Comparison of ENCODE assay signal across 15 cellular contexts in genomic region chr16:75443301-75443700, GRCh38. TPM values are rescaled to one million over a fixed set of nuclear protein-coding genes. Genes with fewer than 3 reads are reported as not detected.
A peak's percentile ranks its signal among the peaks of the same experiment; 100 is the strongest.
DNase-seq lines count a peak whose midpoint lies in the region; ATAC-seq and TF ChIP-seq lines count a peak whose summit lies in the region.
"Had no signal": no experiment of that assay in that cellular context is flagged by ENCODE, and none has a peak within 500 bp of the region (broad histone marks: within the 10 kb centered on the region; RNA-seq: fewer than 3 reads in every experiment).

No MANE protein-coding gene starts in this region.

- H3K9ac ChIP-seq in GM23248, result no peak overlapping the region

- ATAC-seq in sciatic nerve, result no peak
- ATAC-seq: GM12878 had no signal

- H3K79me2 ChIP-seq in GM23248 (ENCODE audit: insufficient read depth), result peaks cover 8% of the 10 kb centered on the region; the same call in 1 of the 2 replicates

- no peak overlapping the region for H3K27ac ChIP-seq in GM23248
- H3K27ac ChIP-seq: C4-2B had no signal

- no peaks in the 10 kb centered on the region for H3F3A ChIP-seq in GM23248 (ENCODE audit: insufficient read depth)

- in situ Hi-C loops in GM23248 (cut with MboI), result no loop called here

- H3K4me3 ChIP-seq in GM23248, result no peak overlapping the region
- H3K4me3 ChIP-seq in choroid plexus epithelial cell (ENCODE audit: low read depth, low read length), result no peak overlapping the region
- H3K4me3 ChIP-seq in foreskin fibroblast (ENCODE audit: low read depth in 1 of 2, low read length in 2 of 2), result no peak overlapping the region
- H3K4me3 ChIP-seq: GM12878, HAP-1 had no signal

- H2AFZ ChIP-seq in GM23248, result no peak overlapping the region

- no peaks in the 10 kb centered on the region for H3K27me3 ChIP-seq in GM23248 (replicated peaks; ENCODE audit: insufficient read depth)

- peaks cover 13% of the 10 kb centered on the region for H3K36me3 ChIP-seq in GM23248 (ENCODE audit: low read depth)

- no peaks in the 10 kb centered on the region for H3K9me2 ChIP-seq in GM23248 (ENCODE audit: insufficient read depth)

- H3K9me3 ChIP-seq in GM23248 (ENCODE audit: low read depth), result no peaks in the 10 kb centered on the region
- H3K9me3 ChIP-seq: HAP-1 had no signal

- no peaks in the 10 kb centered on the region for H3K4me1 ChIP-seq in GM23248 (ENCODE audit: insufficient read depth)
- H3K4me1 ChIP-seq: HAP-1 had no signal

- 25 to 30% methylated on average over 3 of the region's 3 CpGs for WGBS in GM23248 (ENCODE audit: low coverage in 1 of 2, low lambda C conversion rate in 2 of 2, missing lambda C conversion rate in 2 of 2), 2 experiments

- H3K4me2 ChIP-seq in GM23248 (ENCODE audit: unreplicated experiment), result peak overlapping the region; percentile 33

- TF ChIP-seq CTCF in choroid plexus epithelial cell (conservative IDR thresholded peaks at IDR 0.05; ENCODE audit: low read depth, low read length) (no peak), foreskin fibroblast (IDR thresholded peaks at IDR 0.05; ENCODE audit: low read depth, low read length) (no peak)

- intact Hi-C loops in sciatic nerve (cut with DNase I), result no loop called here

- DNase-seq in GM23248 (peak; percentile 40), choroid plexus epithelial cell (ENCODE audit: low read depth) (peak; percentile 28), foreskin fibroblast (peak; percentile 50 to 81), sciatic nerve (ENCODE audit: low spot score) (no peak), globus pallidus (ENCODE audit: low spot score) (no peak), activated T-cell treated with anti-CD3 and anti-CD28 coated beads for 4 hours (no peak)
- no peak for DNase-seq in activated CD4-positive, CD25-positive, alpha-beta regulatory T cell (lab: John Stamatoyannopoulos, UW)
- DNase-seq: NCI-H1436 treated with DMSO at 0.1 percent for 48 hours, NCI-H226, NCI-H526, SIG-M5 had no signal

- H4K20me1 ChIP-seq in GM23248 (ENCODE audit: insufficient read depth), result no peaks in the 10 kb centered on the region

RNA-seq across cellular contexts. Expression of gene CFDP1, which starts 10.0 kb away (rescaled TPM):
- total RNA-seq in GM23248 (2014; rRNA removed; shearing (Covaris generic)), result 30.4 and 36.9 TPM in 2 replicates
- 45.2 and 46.7 TPM in 2 replicates for polyA plus RNA-seq in GM23248 (2016; fragmentation: Nextera tagmentation; extraction: Ambion mirVana)
- 73.7 TPM for total RNA-seq in sciatic nerve

RNA-seq across cellular contexts. Expression of gene TMEM170A, which starts 21.2 kb away (rescaled TPM):
- total RNA-seq in GM23248 (2014; rRNA removed; shearing (Covaris generic)), result 11.9 and 18.6 TPM in 2 replicates
- polyA plus RNA-seq in GM23248 (2016; fragmentation: Nextera tagmentation; extraction: Ambion mirVana), result 10.3 and 12.6 TPM in 2 replicates
- 29.8 TPM for total RNA-seq in sciatic nerve

RNA-seq across cellular contexts. Expression of gene CHST6, which starts 51.9 kb away (rescaled TPM):
- total RNA-seq in GM23248 (2014; rRNA removed; shearing (Covaris generic)), result 0.65 and 0.76 TPM in 2 replicates
- 0.10 and 0.20 TPM in 2 replicates for polyA plus RNA-seq in GM23248 (2016; fragmentation: Nextera tagmentation; extraction: Ambion mirVana)
- total RNA-seq in sciatic nerve, result 0.58 TPM
- total RNA-seq: HT-29 had no signal

Comparison
In these comparisons a context has a peak if more than half of its experiments do, and no peak if none do; other contexts are left out.
1. DNase-seq: peak in GM23248 (single experiment), choroid plexus epithelial cell (single experiment) and foreskin fibroblast (2 of 2); none in sciatic nerve (single experiment), activated CD4-positive, CD25-positive, alpha-beta regulatory T cell (0 of 4), globus pallidus (single experiment) and activated T-cell treated with anti-CD3 and anti-CD28 coated beads for 4 hours (single experiment).